In the genomic region with DNA sequence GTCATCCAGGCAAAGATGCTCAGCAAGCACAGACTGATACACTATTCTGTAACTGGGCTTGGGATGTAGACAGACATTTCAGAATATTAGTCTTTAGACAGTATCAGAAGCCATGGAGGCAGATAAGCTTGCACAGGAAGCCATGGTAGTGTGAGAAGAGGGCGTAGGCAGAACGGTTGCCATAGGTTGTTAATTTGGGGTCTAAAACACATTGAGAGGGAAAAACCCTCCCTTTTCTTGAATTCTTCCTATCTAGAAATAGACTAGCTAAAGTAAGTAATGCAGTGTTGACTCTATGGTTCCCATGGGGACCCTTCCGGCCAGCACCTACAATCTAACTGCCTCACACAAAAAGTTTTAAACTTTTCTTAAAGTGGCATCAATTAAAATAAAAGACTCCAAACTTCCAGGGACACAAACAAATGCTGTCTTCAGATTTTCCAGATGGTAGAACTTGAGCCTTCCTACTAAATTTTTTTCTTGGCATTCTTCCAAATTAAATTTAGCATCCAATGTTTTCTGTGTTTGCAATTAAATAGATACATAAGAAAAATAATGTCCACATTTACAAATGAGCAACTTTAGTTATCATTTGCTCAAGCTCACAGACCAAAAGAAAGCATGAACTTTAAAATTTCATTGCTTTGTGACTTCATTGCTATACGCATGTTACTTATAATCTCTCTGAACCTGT, we compare ENCODE assay signal across 9 cellular contexts. TPM values are rescaled to one million over a fixed set of nuclear protein-coding genes. Genes with fewer than 3 reads are reported as not detected.
DNase-seq lines count a peak whose midpoint lies in the region; ATAC-seq and TF ChIP-seq lines count a peak whose summit lies in the region.
"Had no signal": no experiment of that assay in that cellular context is flagged by ENCODE, and none has a peak within 500 bp of the region (broad histone marks: within the 10 kb centered on the region; RNA-seq: fewer than 3 reads in every experiment).

No MANE protein-coding gene starts in this region.

- no peak for TF ChIP-seq CTCF in fibroblast of villous mesenchyme (IDR thresholded peaks at IDR 0.05; ENCODE audit: insufficient read depth, low read depth, low read length)

- POLR2A ChIA-PET in T-cell (lab: Charles Lee) = interaction anchor here (0.5 to 1.1 kb wide), 6 partner anchors 8 to 67 kb away, joined by 3 to 9 read pairs (median 4); no protein-coding TSS in a partner anchor

- H3K4me1 Mint-ChIP-seq in activated CD8-positive, alpha-beta memory T cell treated with anti-CD3 and anti-CD28 coated beads, Interleukin-2, amount 10 ng/mL, durations not matched to agents 7 days and 5 days = peaks cover 28% of the 10 kb centered on the region
- H3K4me1 Mint-ChIP-seq in T-cell = peaks cover 31 to 43% (median 37%) of the 10 kb centered on the region in 3 donors
- peaks cover 12 to 23% of the 10 kb centered on the region in 2 donors for H3K4me1 Mint-ChIP-seq in stimulated activated naive B cell treated with anti-CD40 and anti-IgM and Interleukin-4, amounts not matched to agents 10 μg/mL and 1 μg/mL and 100 μg/mL, for 72 hours

- DNase-seq in activated CD8-positive, alpha-beta memory T cell treated with anti-CD3 and anti-CD28 coated beads, Interleukin-2, amount 10 ng/mL, durations not matched to agents 7 days and 5 days = no peak
- no peak for DNase-seq in activated CD8-positive, alpha-beta memory T cell treated with anti-CD3 and anti-CD28 coated beads, Interleukin-2, amount 50 U/mL, for 4 hours
- no peak for DNase-seq in T-cell
- no peak for DNase-seq in fibroblast of villous mesenchyme (ENCODE audit: low read depth)
- no peak for DNase-seq in stimulated activated naive B cell treated with anti-CD40 and anti-IgM and Interleukin-4, amounts not matched to agents 10 μg/mL and 1 μg/mL and 100 μg/mL, for 72 hours
- no peak for DNase-seq in NCI-H2029 treated with DMSO at 0.1 percent for 48 hours (lab: John Stamatoyannopoulos, UW)
- DNase-seq in nucleus accumbens (lab: John Stamatoyannopoulos, UW) = no peak
- DNase-seq: stimulated activated CD8-positive, alpha-beta memory T cell treated with anti-CD3 and anti-CD28 coated beads, Interleukin-4, amount 100 ng/mL, for 48 hours had no signal

- H3K9me3 Mint-ChIP-seq in activated CD8-positive, alpha-beta memory T cell treated with anti-CD3 and anti-CD28 coated beads, Interleukin-2, amount 10 ng/mL, durations not matched to agents 7 days and 5 days (ENCODE audit: low read depth) = no peaks in the 10 kb centered on the region
- H3K9me3 Mint-ChIP-seq in T-cell = no peaks in the 10 kb centered on the region
- H3K9me3 Mint-ChIP-seq in stimulated activated naive B cell treated with anti-CD40 and anti-IgM and Interleukin-4, amounts not matched to agents 10 μg/mL and 1 μg/mL and 100 μg/mL, for 72 hours = no peaks in the 10 kb centered on the region

- CTCF ChIA-PET in activated CD8-positive, alpha-beta memory T cell treated with anti-CD3 and anti-CD28 coated beads, Interleukin-2, amount 10 ng/mL, durations not matched to agents 7 days and 5 days (lab: Charles Lee) = interaction anchor here (1.3 to 2.5 kb wide), 4 partner anchors 14 to 74 kb away, joined by 3 to 15 read pairs (median 8); no protein-coding TSS in a partner anchor
- CTCF ChIA-PET in T-cell (lab: Charles Lee) = interaction anchor here in 1 of 2 donors (1.0 kb wide), 1 partner anchor 74 kb away, joined by 4 read pairs; no protein-coding TSS in a partner anchor

- peak overlapping the region; percentile 91 for H3K4me3 ChIP-seq in fibroblast of villous mesenchyme (ENCODE audit: low read depth, low read length)

- peak overlapping the region; percentile 9 for H3K27ac Mint-ChIP-seq in activated CD8-positive, alpha-beta memory T cell treated with anti-CD3 and anti-CD28 coated beads, Interleukin-2, amount 10 ng/mL, durations not matched to agents 7 days and 5 days
- H3K27ac Mint-ChIP-seq in T-cell = peak overlapping the region; percentile 12 to 91
- peak overlapping the region; percentile 60 for H3K27ac Mint-ChIP-seq in stimulated activated naive B cell treated with anti-CD40 and anti-IgM and Interleukin-4, amounts not matched to agents 10 μg/mL and 1 μg/mL and 100 μg/mL, for 72 hours

- H3K4me3 Mint-ChIP-seq in activated CD8-positive, alpha-beta memory T cell treated with anti-CD3 and anti-CD28 coated beads, Interleukin-2, amount 10 ng/mL, durations not matched to agents 7 days and 5 days = no peak overlapping the region
- H3K4me3 Mint-ChIP-seq in T-cell = peak overlapping the region; percentile 13 to 88 (median 86)
- H3K4me3 Mint-ChIP-seq in stimulated activated naive B cell treated with anti-CD40 and anti-IgM and Interleukin-4, amounts not matched to agents 10 μg/mL and 1 μg/mL and 100 μg/mL, for 72 hours = peak overlapping the region in 1 of 2 donors; percentile 30

- no peaks in the 10 kb centered on the region for H3K27me3 Mint-ChIP-seq in activated CD8-positive, alpha-beta memory T cell treated with anti-CD3 and anti-CD28 coated beads, Interleukin-2, amount 10 ng/mL, durations not matched to agents 7 days and 5 days
- no peaks in the 10 kb centered on the region for H3K27me3 Mint-ChIP-seq in T-cell
- H3K27me3 Mint-ChIP-seq in stimulated activated naive B cell treated with anti-CD40 and anti-IgM and Interleukin-4, amounts not matched to agents 10 μg/mL and 1 μg/mL and 100 μg/mL, for 72 hours = no peaks in the 10 kb centered on the region

- ATAC-seq in activated CD8-positive, alpha-beta memory T cell treated with anti-CD3 and anti-CD28 coated beads, Interleukin-2, amount 10 ng/mL, durations not matched to agents 7 days and 5 days = no peak
- ATAC-seq in T-cell (replicated peaks in 1 of 4) (no peak), GM21515 (IDR thresholded peaks at IDR 0.05; ENCODE audit: unreplicated experiment) (no peak)
- ATAC-seq in stimulated activated naive B cell treated with anti-CD40 and anti-IgM and Interleukin-4, amounts not matched to agents 10 μg/mL and 1 μg/mL and 100 μg/mL, for 72 hours (replicated peaks) = no peak

- H3K36me3 Mint-ChIP-seq in activated CD8-positive, alpha-beta memory T cell treated with anti-CD3 and anti-CD28 coated beads, Interleukin-2, amount 10 ng/mL, durations not matched to agents 7 days and 5 days = peaks cover 24% of the 10 kb centered on the region
- H3K36me3 Mint-ChIP-seq in T-cell = peaks cover 27% of the 10 kb centered on the region
- H3K36me3 Mint-ChIP-seq in stimulated activated naive B cell treated with anti-CD40 and anti-IgM and Interleukin-4, amounts not matched to agents 10 μg/mL and 1 μg/mL and 100 μg/mL, for 72 hours = peaks cover 14 to 23% of the 10 kb centered on the region in 2 donors

RNA-seq across cellular contexts. Expression of a gene that starts 1.9 kb away (rescaled TPM):
- 10 to 100 TPM; 33.5 to 37.5 TPM for total RNA-seq in activated CD8-positive, alpha-beta memory T cell treated with anti-CD3 and anti-CD28 coated beads, Interleukin-2, amount 10 ng/mL, durations not matched to agents 7 days and 5 days
- 10 to 100 TPM; 49.4 to 98.7 (median 52.7) TPM for total RNA-seq in T-cell
- 58.9 and 60.9 TPM in 2 replicates for total RNA-seq in fibroblast of villous mesenchyme

RNA-seq across cellular contexts. Expression of a gene that starts 2.1 kb away (rescaled TPM):
- 1 to 10 TPM; 1.8 to 1.9 TPM for total RNA-seq in activated CD8-positive, alpha-beta memory T cell treated with anti-CD3 and anti-CD28 coated beads, Interleukin-2, amount 10 ng/mL, durations not matched to agents 7 days and 5 days
- total RNA-seq in T-cell (1 to 10 TPM; 1.8 to 5.2 (median 4.3) TPM), fibroblast of villous mesenchyme (0.97 and 1.3 TPM in 2 replicates)

RNA-seq across cellular contexts. Expression of a gene that starts 29.3 kb away (rescaled TPM):
- 1 to 10 TPM; 4.1 to 4.6 TPM for total RNA-seq in activated CD8-positive, alpha-beta memory T cell treated with anti-CD3 and anti-CD28 coated beads, Interleukin-2, amount 10 ng/mL, durations not matched to agents 7 days and 5 days
- 1 to 10 TPM in 2 of 5 donors, under 1 TPM in 2, not detected in 1; 0.44 to 2.5 (median 1.4) TPM for total RNA-seq in T-cell
- total RNA-seq in fibroblast of villous mesenchyme = 31.2 and 38.9 TPM in 2 replicates

RNA-seq across cellular contexts. Expression of a gene that starts 31.1 kb away (rescaled TPM):
- 10 to 100 TPM; 26.4 to 30.5 TPM for total RNA-seq in activated CD8-positive, alpha-beta memory T cell treated with anti-CD3 and anti-CD28 coated beads, Interleukin-2, amount 10 ng/mL, durations not matched to agents 7 days and 5 days
- total RNA-seq in T-cell (10 to 100 TPM; 21.9 to 28.9 (median 24.8) TPM), fibroblast of villous mesenchyme (8.4 and 8.6 TPM in 2 replicates)

Comparison
In these comparisons a context has a peak if more than half of its experiments do, and no peak if none do; other contexts are left out.
1. H3K27ac Mint-ChIP-seq: peak in every context shown above with its lines; median percentile 60 in stimulated activated naive B cell treated with anti-CD40 and anti-IgM and Interleukin-4, amounts not matched to agents 10 μg/mL and 1 μg/mL and 100 μg/mL, for 72 hours; 52 in T-cell; 9 in activated CD8-positive, alpha-beta memory T cell treated with anti-CD3 and anti-CD28 coated beads, Interleukin-2, amount 10 ng/mL, durations not matched to agents 7 days and 5 days.